ENCODE assay signal across 8 cellular contexts in genomic region chr15:45489690-45490238, GRCh38. TPM values are rescaled to one million over a fixed set of nuclear protein-coding genes. Genes with fewer than 3 reads are reported as not detected.
"Had no signal": no experiment of that assay in that cellular context is flagged by ENCODE, and none has a peak within 500 bp of the region (broad histone marks: within the 10 kb centered on the region; RNA-seq: fewer than 3 reads in every experiment).

No MANE protein-coding gene starts in this region.

- H2AFZ ChIP-seq: GM23338 had no signal

- H3K9me3 Mint-ChIP-seq: GM23338, H9 had no signal

- DNase-seq: H9, HCEC 1CT, KBM-7 had no signal

- H3K4me3 ChIP-seq: GM23338 had no signal

- H3K4me1 Mint-ChIP-seq: GM23338, H9 had no signal

- H3K27ac Mint-ChIP-seq: GM23338, H9 had no signal

- H3K9ac ChIP-seq: KMS-11 had no signal

- H3K4me3 Mint-ChIP-seq: GM23338, H9 had no signal

- ATAC-seq: GM23338 had no signal

- H3K4me2 ChIP-seq: GM23338, KMS-11 had no signal

- H3K27ac ChIP-seq: KMS-11 had no signal

- FAIRE-seq: H1, H54, HTR-8/SVneo had no signal

RNA-seq across cellular contexts. Expression of gene SLC30A4, which starts 32.8 kb away (rescaled TPM):
- total RNA-seq: GM23338, H9 had no signal
- polyA plus RNA-seq: GM23338 had no signal
